Comparison of ENCODE assay signal across 23 cellular contexts in the genomic region with DNA sequence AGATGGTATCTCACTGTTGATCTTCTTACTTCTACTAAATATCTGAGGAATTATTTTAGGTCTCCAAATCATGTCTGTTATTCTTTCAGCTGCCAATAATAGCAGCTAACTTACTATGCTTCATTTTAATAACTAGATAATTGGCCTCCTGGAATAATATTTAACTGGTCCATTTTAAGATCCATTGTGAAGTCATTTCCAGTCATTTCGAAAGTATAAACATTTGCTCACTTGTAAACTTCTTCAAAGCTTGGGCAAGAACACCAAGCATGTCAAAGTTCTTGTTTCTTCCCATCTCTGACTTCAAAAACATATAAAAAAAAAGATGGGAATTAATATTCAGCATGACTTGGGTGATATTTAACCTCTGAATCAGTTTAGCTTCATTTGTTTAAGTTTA.
"Had no signal": no experiment of that assay in that cellular context is flagged by ENCODE, and none has a peak within 500 bp of the region (broad histone marks: within the 10 kb centered on the region; RNA-seq: fewer than 3 reads in every experiment).

No MANE protein-coding gene starts in this region.

- H3K27ac ChIP-seq: RWPE1 had no signal

- H3K36me3 ChIP-seq: MG63 had no signal

- DNase-seq: KBM-7; MG63; NCI-H1092; NCI-H1105 treated with DMSO at 0.1 percent for 48 hours; NCI-H1417 treated with DMSO at 0.1 percent for 48 hours; NCI-H187; NCI-H2029; NCI-H2081 treated with DMSO at 0.1 percent for 48 hours; NCI-H2171; NCI-H226; NCI-H446; NCI-H510A; NCI-H524 treated with DMSO at 0.1 percent for 48 hours; NCI-H69; NCI-H774; NK-92 treated with Interleukin-12 subunit alpha and Interleukin-12 subunit beta, amount 100 ng/mL, for 24 hours; PC-3; SHP77; SK-N-SH; SW 1271; T-cell had no signal

- H3K27me3 ChIP-seq: MG63 had no signal

- H3K4me2 ChIP-seq: SK-N-SH had no signal

- ATAC-seq: Panc1, PC-3, T-cell had no signal

- H3K4me3 ChIP-seq: MG63 had no signal

- H3K9ac ChIP-seq: SK-N-SH had no signal

- H3K9me2 ChIP-seq: SK-N-SH had no signal

- H3K9me3 ChIP-seq: MG63, SK-N-SH had no signal
